In genomic region chr10:43138757-43139241, GRCh38 we compare ENCODE assay signal across 8 cellular contexts. TPM values are rescaled to one million over a fixed set of nuclear protein-coding genes. Genes with fewer than 3 reads are reported as not detected.
A peak's percentile ranks its signal among the peaks of the same experiment; 100 is the strongest.
DNase-seq lines count a peak whose midpoint lies in the region; ATAC-seq and TF ChIP-seq lines count a peak whose summit lies in the region.

No MANE protein-coding gene starts in this region.

- peaks cover 66% of the 10 kb centered on the region for H3K79me2 ChIP-seq in OCI-LY7 (ENCODE audit: insufficient read depth, low read depth, low read length)

- DNase-seq in activated gamma-delta T cell treated with Interleukin-2 at 50 U/mL for 16 hours (peak; percentile 57), activated gamma-delta T cell (lab: John Stamatoyannopoulos, UW) (no peak), OCI-LY7 (ENCODE audit: low spot score) (peak; percentile 72), foreskin keratinocyte (peak in 1 of 2 donors; percentile 44), osteocyte (ENCODE audit: extremely low spot score, unreplicated experiment) (no peak), ureter (ENCODE audit: low spot score) (peak; percentile 45)

- intact Hi-C loops in OCI-LY7 (cut with micrococcal nuclease; ENCODE audit: unreplicated experiment) = loop anchor here (2.0 to 10.0 kb wide), 3 partner anchors 258 to 584 kb away; partner anchors contain the start of gene ZNF33B

- CTCF ChIA-PET in OCI-LY7 (lab: Charles Lee; ENCODE audit: unreplicated experiment) = interaction anchor here (0.5 to 1.0 kb wide), 2 partner anchors 10 to 64 kb away, joined by 3 read pairs; no protein-coding TSS in a partner anchor

- H3K4me3 Mint-ChIP-seq in activated T-helper 17 cell treated with anti-CD3 and anti-CD28 coated beads, Interleukin-2, amount 50 U/mL, for 72 hours = peak overlapping the region; percentile 85
- peak overlapping the region; percentile 97 for H3K4me3 Mint-ChIP-seq in osteocyte (ENCODE audit: unreplicated experiment)

- H3K36me3 ChIP-seq in OCI-LY7 (ENCODE audit: insufficient read depth, low read length) = 0 out of 2 replicates have a peak, but pooled peaks cover 4% of the 10 kb centered on the region

- H3K27ac ChIP-seq in OCI-LY7 (ENCODE audit: low read depth, low read length, poor library complexity, severe bottlenecking) = peak overlapping the region; percentile 83
- peak overlapping the region; percentile 30 for H3K27ac ChIP-seq in foreskin keratinocyte

- TF ChIP-seq CTCF in OCI-LY7 (conservative IDR thresholded peaks at IDR 0.05; ENCODE audit: low read length) = no peak
- peak; percentile 10 for TF ChIP-seq CTCF in foreskin keratinocyte (conservative IDR thresholded peaks at IDR 0.05)
- TF ChIP-seq CTCF in osteocyte (IDR thresholded peaks at IDR 0.05) = no peak

- no peaks in the 10 kb centered on the region for H3K27me3 Mint-ChIP-seq in activated T-helper 17 cell treated with anti-CD3 and anti-CD28 coated beads, Interleukin-2, amount 50 U/mL, for 72 hours
- no peaks in the 10 kb centered on the region for H3K27me3 Mint-ChIP-seq in osteocyte (ENCODE audit: unreplicated experiment)

- no TSS peak for BruUV-seq in OCI-LY7 (replicated peaks; lab: Mats Ljungman, UMichigan)

- H3K4me1 Mint-ChIP-seq in activated T-helper 17 cell treated with anti-CD3 and anti-CD28 coated beads, Interleukin-2, amount 50 U/mL, for 72 hours = peaks cover 24% of the 10 kb centered on the region
- peaks cover 51% of the 10 kb centered on the region for H3K4me1 Mint-ChIP-seq in osteocyte (ENCODE audit: unreplicated experiment)

- peaks cover 80% of the 10 kb centered on the region for H3K4me1 ChIP-seq in OCI-LY7 (ENCODE audit: insufficient read depth, low read length, poor library complexity, severe bottlenecking)
- peaks cover 20% of the 10 kb centered on the region for H3K4me1 ChIP-seq in foreskin keratinocyte

- no peaks in the 10 kb centered on the region for H3K27me3 ChIP-seq in foreskin keratinocyte

- POLR2A ChIA-PET in OCI-LY7 (lab: Charles Lee) = interaction anchor here (1.0 to 2.2 kb wide), 7 partner anchors 13 to 313 kb away, joined by 3 to 8 read pairs (median 6); no protein-coding TSS in a partner anchor

- peak overlapping the region; percentile 93 for H3K27ac Mint-ChIP-seq in activated T-helper 17 cell treated with anti-CD3 and anti-CD28 coated beads, Interleukin-2, amount 50 U/mL, for 72 hours
- H3K27ac Mint-ChIP-seq in osteocyte (ENCODE audit: unreplicated experiment) = peak overlapping the region; percentile 98

- no peaks in the 10 kb centered on the region for H3K9me3 ChIP-seq in OCI-LY7 (ENCODE audit: low read length)

- H3K4me3 ChIP-seq in OCI-LY7 (ENCODE audit: low read depth, low read length, poor library complexity, severe bottlenecking) = peak overlapping the region; percentile 92

- H3K4me2 ChIP-seq in OCI-LY7 (ENCODE audit: low read length) = peak overlapping the region; percentile 85

- H2AFZ ChIP-seq in OCI-LY7 (ENCODE audit: low read length) = peak overlapping the region; percentile 37; the same call in 1 of the 2 replicates

- peaks cover 22% of the 10 kb centered on the region for H4K20me1 ChIP-seq in OCI-LY7 (ENCODE audit: insufficient read depth, low read length)

- no peaks in the 10 kb centered on the region for H3K9me3 Mint-ChIP-seq in activated T-helper 17 cell treated with anti-CD3 and anti-CD28 coated beads, Interleukin-2, amount 50 U/mL, for 72 hours
- H3K9me3 Mint-ChIP-seq in osteocyte (ENCODE audit: unreplicated experiment) = no peaks in the 10 kb centered on the region

- ATAC-seq in HG03066 (IDR thresholded peaks at IDR 0.05; ENCODE audit: low read depth, unreplicated experiment) (peak; percentile 34), foreskin keratinocyte (peak; percentile 57)
- ATAC-seq in activated T-helper 17 cell treated with anti-CD3 and anti-CD28 coated beads, Interleukin-2, amount 50 U/mL, for 72 hours (replicated peaks) = peak; percentile 66

- peaks cover 20% of the 10 kb centered on the region for H3K36me3 Mint-ChIP-seq in activated T-helper 17 cell treated with anti-CD3 and anti-CD28 coated beads, Interleukin-2, amount 50 U/mL, for 72 hours (ENCODE audit: low read depth)
- peaks cover 2% of the 10 kb centered on the region for H3K36me3 Mint-ChIP-seq in osteocyte (ENCODE audit: unreplicated experiment)

- H3K9me2 ChIP-seq in OCI-LY7 (ENCODE audit: insufficient read depth, low read length) = no peaks in the 10 kb centered on the region

RNA-seq across cellular contexts. Expression of gene CSGALNACT2, which starts 0.6 kb away (rescaled TPM):
- 13.2 and 16.7 TPM in 2 replicates for total RNA-seq in OCI-LY7 (2014; rRNA removed; shearing (Covaris generic))
- total RNA-seq in OCI-LY7 (2022) (33.6 and 38.8 TPM in 2 replicates), foreskin keratinocyte (12.5 and 13.1 TPM in 2 replicates), osteocyte (36.6 and 38.7 TPM in 2 replicates), ureter (15.2 TPM)
- total RNA-seq in activated T-helper 17 cell treated with anti-CD3 and anti-CD28 coated beads, Interleukin-2, amount 50 U/mL, for 72 hours = 10 to 100 TPM; 31.6 to 36.3 TPM
- polyA plus RNA-seq in foreskin keratinocyte = 5.4 TPM in 2 replicates

Comparison
In these comparisons a context has a peak if more than half of its experiments do, and no peak if none do; other contexts are left out.
1. DNase-seq: peak in activated gamma-delta T cell treated with Interleukin-2 at 50 U/mL for 16 hours (single experiment), OCI-LY7 (single experiment) and ureter (single experiment); none in activated gamma-delta T cell (single experiment) and osteocyte (single experiment).
2. Peak in every context shown above with its lines, with median percentiles within 50 percentile points of each other: ATAC-seq.